12 cellular contexts compared by ENCODE assay signal in the genomic region with DNA sequence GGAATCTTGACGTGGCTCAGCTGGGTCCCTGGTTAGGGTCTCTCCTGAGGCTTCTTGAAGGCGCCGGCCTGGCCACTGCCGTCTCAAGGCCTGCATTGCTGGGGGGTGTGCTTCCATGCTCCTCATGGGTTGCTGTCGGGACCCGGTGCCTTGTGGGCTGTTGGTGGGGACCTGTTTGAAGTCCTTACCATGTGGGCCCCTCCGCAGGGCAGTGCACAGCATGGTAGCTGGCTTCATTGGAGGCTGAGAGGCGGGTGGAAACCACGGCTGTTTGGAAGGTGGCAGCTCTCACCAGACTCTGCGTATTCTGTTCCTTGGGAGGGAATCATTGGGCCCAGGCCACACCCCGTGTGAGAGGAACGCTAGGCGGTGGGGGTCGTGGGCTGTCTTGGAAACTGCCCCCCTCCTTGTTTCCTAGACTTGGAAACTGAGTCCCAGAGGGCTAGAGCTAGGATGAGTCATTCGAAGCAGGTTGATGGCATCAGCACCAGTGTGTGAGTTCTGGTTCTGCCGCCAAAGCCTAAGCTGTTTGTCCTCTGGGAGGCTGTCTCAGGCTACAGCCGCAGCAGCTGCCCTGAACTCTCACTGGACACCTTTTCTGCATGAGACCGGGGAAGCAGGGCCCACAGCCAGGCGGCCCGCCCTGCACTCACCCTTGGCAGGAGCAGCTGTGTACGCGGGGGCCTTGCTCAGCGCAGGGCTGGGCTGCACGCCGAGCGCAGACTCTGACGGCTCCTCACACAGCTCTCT. TPM values are rescaled to one million over a fixed set of nuclear protein-coding genes. Genes with fewer than 3 reads are reported as not detected.
DNase-seq lines count a peak whose midpoint lies in the region; ATAC-seq, FAIRE-seq and TF ChIP-seq lines count a peak whose summit lies in the region.
"Had no signal": no experiment of that assay in that cellular context is flagged by ENCODE, and none has a peak within 500 bp of the region (broad histone marks: within the 10 kb centered on the region; RNA-seq: fewer than 3 reads in every experiment).

No MANE protein-coding gene starts in this region.

- H3K9me2 ChIP-seq in OCI-LY7 (ENCODE audit: insufficient read depth, low read length), result no peaks in the 10 kb centered on the region

- peaks cover 7% of the 10 kb centered on the region for H3K4me1 ChIP-seq in endothelial cell of umbilical vein (ENCODE audit: control insufficient read depth, extremely low read depth, insufficient read depth, low read length)
- H3K4me1 ChIP-seq in HepG2 (ENCODE audit: insufficient read depth, low read length), result no peaks in the 10 kb centered on the region
- H3K4me1 ChIP-seq in stomach, result peaks cover 3 to 17% (median 13%) of the 10 kb centered on the region in 4 donors
- no peaks in the 10 kb centered on the region for H3K4me1 ChIP-seq in OCI-LY7 (ENCODE audit: insufficient read depth, low read length, poor library complexity, severe bottlenecking)

- CTCF ChIA-PET in endothelial cell of umbilical vein (lab: Charles Lee) (interaction anchor here (0.9 to 3.6 kb wide), 2 partner anchors 19 to 23 kb away, joined by 3 to 13 read pairs; no protein-coding TSS in a partner anchor), HepG2 (lab: Yijun Ruan, JAX; ENCODE audit: low intra/inter-chr PET ratio, low total read pairs) (no interaction called here), OCI-LY7 (lab: Charles Lee; ENCODE audit: unreplicated experiment) (no interaction called here)

- TF ChIP-seq POLR2A in endothelial cell of umbilical vein (IDR thresholded peaks at IDR 0.05; ENCODE audit: low read depth, low read length), result no peak
- TF ChIP-seq POLR2A in HepG2 (IDR thresholded peaks at IDR 0.05; ENCODE audit: insufficient read depth in 1 of 2, low read depth in 2 of 2, low read length in 2 of 2), result no peak
- TF ChIP-seq POLR2A in stomach (IDR thresholded peaks at IDR 0.05), result no peak

- POLR2A ChIA-PET in endothelial cell of umbilical vein (lab: Charles Lee) (no interaction called here), HepG2 (lab: Yijun Ruan, JAX) (no interaction called here), OCI-LY7 (lab: Charles Lee) (interaction anchor here (0.6 kb wide), 1 partner anchor 549 kb away, joined by 4 read pairs; no protein-coding TSS in a partner anchor)

- no TSS peak for BruUV-seq in endothelial cell of umbilical vein (replicated peaks; lab: Mats Ljungman, UMichigan)
- BruUV-seq in HepG2 (replicated peaks; lab: Mats Ljungman, UMichigan), result no TSS peak
- no TSS peak for BruUV-seq in OCI-LY7 (replicated peaks; lab: Mats Ljungman, UMichigan)

- H3K9me3 ChIP-seq in endothelial cell of umbilical vein (replicated peaks; ENCODE audit: control insufficient read depth, insufficient read depth, low read length), result no peaks in the 10 kb centered on the region
- no peaks in the 10 kb centered on the region for H3K9me3 ChIP-seq in HepG2 (ENCODE audit: low read length)
- no peaks in the 10 kb centered on the region for H3K9me3 ChIP-seq in stomach
- no peaks in the 10 kb centered on the region for H3K9me3 ChIP-seq in OCI-LY7 (ENCODE audit: low read length)

- no peaks in the 10 kb centered on the region for H3K79me2 ChIP-seq in endothelial cell of umbilical vein (ENCODE audit: control insufficient read depth, insufficient read depth, low read length)
- H3K79me2 ChIP-seq in HepG2 (ENCODE audit: insufficient read depth, low read length), result no peaks in the 10 kb centered on the region
- no peaks in the 10 kb centered on the region for H3K79me2 ChIP-seq in OCI-LY7 (ENCODE audit: insufficient read depth, low read depth, low read length)

- DNase-seq in NCI-H1092 treated with DMSO at 0.1 percent for 48 hours (lab: John Stamatoyannopoulos, UW), result peak; percentile 31
- peak; percentile 9 for DNase-seq in endothelial cell of umbilical vein (ENCODE audit: low read depth, low spot score)
- no peak for DNase-seq in HepG2 (ENCODE audit: low spot score)
- peak; percentile 81 for DNase-seq in stomach
- DNase-seq in activated T-cell treated with anti-CD3 and anti-CD28 coated beads, Interleukin-2, amount 50 U/mL, for 48 hours, result no peak
- no peak for DNase-seq in OCI-LY7 (ENCODE audit: low spot score)
- DNase-seq: SHP77 treated with DMSO at 0.1 percent for 48 hours; stimulated activated naive CD8-positive, alpha-beta T cell treated with anti-CD3 and anti-CD28 coated beads, Interleukin-15, Interleukin-2, amounts not matched to agents 100 U/mL and 50 U/mL, for 24 hours had no signal

- H4K20me1 ChIP-seq in endothelial cell of umbilical vein (replicated peaks; ENCODE audit: control insufficient read depth, extremely low read depth, insufficient read depth, low read length) (no peaks in the 10 kb centered on the region), HepG2 (ENCODE audit: insufficient read depth, low read length) (no peaks in the 10 kb centered on the region), OCI-LY7 (ENCODE audit: insufficient read depth, low read length) (no peaks in the 10 kb centered on the region)

- no peak for TF ChIP-seq EP300 in HepG2 (IDR thresholded peaks at IDR 0.05; ENCODE audit: low read depth in 2 of 2, low read length in 2 of 2)
- no peak for TF ChIP-seq EP300 in HepG2 (CRISPR knock-in tag; IDR thresholded peaks at IDR 0.05; ENCODE audit: borderline replicate concordance)
- no peak for TF ChIP-seq EP300 in stomach (IDR thresholded peaks at IDR 0.05)

- FAIRE-seq in endothelial cell of umbilical vein (lab: Jason Lieb, UNC), result no peak
- FAIRE-seq in HepG2 (lab: Jason Lieb, UNC), result no peak

- TF ChIP-seq RAD21 in HepG2 (CRISPR knock-in tag; IDR thresholded peaks at IDR 0.05), result no peak

- no peaks in the 10 kb centered on the region for H3K27me3 ChIP-seq in endothelial cell of umbilical vein (ENCODE audit: control insufficient read depth in 2 of 2, insufficient read depth in 2 of 2, low read length in 2 of 2)
- no peaks in the 10 kb centered on the region for H3K27me3 ChIP-seq in HepG2 (ENCODE audit: control insufficient read depth in 1 of 2, insufficient read depth in 2 of 2, low read length in 2 of 2)
- H3K27me3 ChIP-seq in stomach, result no peaks in the 10 kb centered on the region

- H2AFZ ChIP-seq in endothelial cell of umbilical vein (ENCODE audit: low read depth, low read length) (no peak overlapping the region), HepG2 (ENCODE audit: low read length) (no peak overlapping the region), OCI-LY7 (ENCODE audit: low read length) (no peak overlapping the region)

- no peak overlapping the region for H3K4me2 ChIP-seq in endothelial cell of umbilical vein (ENCODE audit: insufficient read depth, low read length)
- no peak overlapping the region for H3K4me2 ChIP-seq in HepG2 (ENCODE audit: low read depth, low read length)
- H3K4me2 ChIP-seq in OCI-LY7 (ENCODE audit: low read length), result no peak overlapping the region
- H3K4me2 ChIP-seq: KMS-11 had no signal

- H3K27ac ChIP-seq in endothelial cell of umbilical vein (ENCODE audit: insufficient read depth, low read depth, low read length) (no peak overlapping the region), HepG2 (ENCODE audit: extremely low read length, insufficient read depth, low read length) (no peak overlapping the region), stomach (peak overlapping the region in 4 of 5 donors; percentile 40 to 81 (median 50)), OCI-LY7 (ENCODE audit: low read depth, low read length, poor library complexity, severe bottlenecking) (no peak overlapping the region)
- H3K27ac ChIP-seq: KMS-11 had no signal

- H3K9ac ChIP-seq in endothelial cell of umbilical vein (replicated peaks; ENCODE audit: extremely low read depth, insufficient read depth, low read length) (no peak overlapping the region), HepG2 (ENCODE audit: insufficient read depth, low read depth, low read length) (no peak overlapping the region)
- H3K9ac ChIP-seq: KMS-11 had no signal

- no peaks in the 10 kb centered on the region for H3K9me1 ChIP-seq in endothelial cell of umbilical vein (replicated peaks; ENCODE audit: control insufficient read depth, extremely low read depth, insufficient read depth, low read length)

- in situ Hi-C loops in HepG2 (cut with HindIII; ENCODE audit: extremely low pct_ligation_motif_present, low pct_unique_long_range_greater_than_20kb), result no loop called here

- H3K36me3 ChIP-seq in endothelial cell of umbilical vein (ENCODE audit: control insufficient read depth in 2 of 2, extremely low read depth in 1 of 2, insufficient read depth in 2 of 2, low read length in 2 of 2) (peaks cover 0 to 2% of the 10 kb centered on the region in 2 experiments), HepG2 (replicated peaks in 1 of 2; ENCODE audit: control insufficient read depth in 1 of 2, insufficient read depth in 2 of 2, low read length in 2 of 2) (peaks cover 28 to 39% of the 10 kb centered on the region in 2 experiments; a peak in 4 of 5 replicates), stomach (peaks cover 10 to 60% (median 56%) of the 10 kb centered on the region in 4 donors), OCI-LY7 (ENCODE audit: insufficient read depth, low read length) (peaks cover 60% of the 10 kb centered on the region)

- intact Hi-C loops in endothelial cell of umbilical vein (cut with micrococcal nuclease) (no loop called here), HepG2 (cut with micrococcal nuclease; ENCODE audit: unreplicated experiment) (no loop called here), stomach (cut with DNase I; ENCODE audit: low total_unique reads) (no loop called here), OCI-LY7 (cut with micrococcal nuclease; ENCODE audit: unreplicated experiment) (no loop called here)

- 98% methylated on average over 25 of the region's 27 CpGs for WGBS in HepG2 (ENCODE audit: low lambda C conversion rate)
- WGBS in stomach, 5 donors, result 59 to 87% (median 62%) methylated on average over 17 to 27 of the region's 27 CpGs

- ATAC-seq in HepG2 (no peak), HG02571 (IDR thresholded peaks at IDR 0.05; ENCODE audit: unreplicated experiment) (no peak), GM21381 (IDR thresholded peaks at IDR 0.05; ENCODE audit: unreplicated experiment) (no peak)
- ATAC-seq: stimulated activated naive CD8-positive, alpha-beta T cell treated with anti-CD3 and anti-CD28 coated beads, Interleukin-15, Interleukin-2, amounts not matched to agents 100 U/mL and 50 U/mL, for 24 hours had no signal

- dilution Hi-C loops in endothelial cell of umbilical vein (cut with MboI; ENCODE audit: extremely low pct_ligation_motif_present, low sequenced_read_pairs), result no loop called here

- TF ChIP-seq CTCF in endothelial cell of umbilical vein (IDR thresholded peaks at IDR 0.05; ENCODE audit: extremely low read depth in 1 of 2, insufficient read depth in 1 of 2, low read depth in 1 of 2, low read length in 2 of 2), result no peak
- TF ChIP-seq CTCF in HepG2 (CRISPR knock-in tag; IDR thresholded peaks at IDR 0.05), result no peak
- TF ChIP-seq CTCF in stomach (IDR thresholded peaks at IDR 0.05), result no peak
- TF ChIP-seq CTCF in OCI-LY7 (conservative IDR thresholded peaks at IDR 0.05; ENCODE audit: low read length), result no peak

- H3K4me3 ChIP-seq in endothelial cell of umbilical vein (replicated peaks in 1 of 3; ENCODE audit: insufficient read depth in 1 of 3, low read depth in 1 of 3, low read length in 3 of 3) (no peak overlapping the region), HepG2 (replicated peaks in 1 of 3; ENCODE audit: insufficient read depth in 1 of 3, low read depth in 2 of 3, low read length in 3 of 3) (no peak overlapping the region), stomach (peak overlapping the region in 1 of 4 donors; percentile 9), OCI-LY7 (ENCODE audit: low read depth, low read length, poor library complexity, severe bottlenecking) (no peak overlapping the region)

RNA-seq across cellular contexts. Expression of gene ZNF750, which starts 35.2 kb away (rescaled TPM):
- total RNA-seq in endothelial cell of umbilical vein (0.23 and 0.80 TPM in 2 replicates), HepG2 (2016; rRNA removed; fragmentation: Illumina TruSeq; extraction: Trizol) (not detected in 2 replicates), stomach (not detected), OCI-LY7 (2022) (not detected in 2 replicates)
- polyA plus RNA-seq in endothelial cell of umbilical vein (0.15 and 0.22 TPM in 2 replicates), HepG2 (2011; rRNA removed) (not detected in 2 replicates), stomach (1 to 10 TPM in 1 of 3 donors, not detected in 2; 9.5 TPM)
- 0.22 and 0.25 TPM in 2 replicates for polyA plus RNA-seq in endothelial cell of umbilical vein (2011; cell fraction: cytosol; rRNA removed)
- polyA plus RNA-seq in endothelial cell of umbilical vein (2011; cell fraction: nucleus; rRNA removed), result 0.84 and 1.1 TPM in 2 replicates
- 0.10 and 0.19 TPM in 2 replicates for polyA plus RNA-seq in endothelial cell of umbilical vein (2012)
- polyA minus RNA-seq in endothelial cell of umbilical vein, result 0.34 TPM in 2 replicates
- polyA minus RNA-seq in endothelial cell of umbilical vein (2011; cell fraction: cytosol; rRNA and poly(A)+ RNA removed), result not detected
- 0.19 TPM in 2 replicates for polyA minus RNA-seq in endothelial cell of umbilical vein (2011; cell fraction: nucleus; rRNA and poly(A)+ RNA removed)
- not detected in 2 replicates for total RNA-seq in HepG2 (2016; cell fraction: cytosol; rRNA removed; fragmentation: Illumina TruSeq; extraction: Trizol; ENCODE audit: low read depth)
- total RNA-seq in HepG2 (2016; cell fraction: insoluble cytoplasmic fraction; rRNA removed; fragmentation: Illumina TruSeq; extraction: Trizol), result not detected in 2 replicates
- not detected in 2 replicates for total RNA-seq in HepG2 (2016; cell fraction: membrane; rRNA removed; fragmentation: Illumina TruSeq; extraction: Trizol)
- not detected in 2 replicates for total RNA-seq in HepG2 (2016; cell fraction: nucleus; rRNA removed; fragmentation: Illumina TruSeq; extraction: Trizol)
- not detected in 2 replicates for polyA plus RNA-seq in HepG2 (2011; cell fraction: cytosol; rRNA removed)
- not detected in 2 replicates for polyA plus RNA-seq in HepG2 (2011; cell fraction: nucleus; rRNA removed)
- polyA plus RNA-seq in HepG2 (2012), result 0.03 and 0.05 TPM in 2 replicates
- not detected in 2 replicates for polyA plus RNA-seq in HepG2 (2016; cell fraction: cytosol; fragmentation: Illumina TruSeq; extraction: Trizol; ENCODE audit: low read depth)
- not detected in 2 replicates for polyA plus RNA-seq in HepG2 (2016; cell fraction: insoluble cytoplasmic fraction; fragmentation: Illumina TruSeq; extraction: Trizol; ENCODE audit: low read depth)
- polyA plus RNA-seq in HepG2 (2016; cell fraction: membrane; fragmentation: Illumina TruSeq; extraction: Trizol; ENCODE audit: low read depth), result not detected in 2 replicates
- polyA plus RNA-seq in HepG2 (2016; cell fraction: nucleus; fragmentation: Illumina TruSeq; extraction: Trizol; ENCODE audit: insufficient read depth, low read depth), result not detected in 2 replicates
- not detected in 2 replicates for polyA minus RNA-seq in HepG2 (2011; rRNA and poly(A)+ RNA removed; ENCODE audit: low replicate concordance)
- polyA minus RNA-seq in HepG2 (2011; cell fraction: cytosol; rRNA and poly(A)+ RNA removed), result not detected in 2 replicates
- not detected in 2 replicates for polyA minus RNA-seq in HepG2 (2011; cell fraction: nucleus; rRNA and poly(A)+ RNA removed)
- not detected in 2 replicates for total RNA-seq in OCI-LY7 (2014; rRNA removed; shearing (Covaris generic))
- total RNA-seq: NCI-H460 had no signal

RNA-seq across cellular contexts. Expression of gene TBCD, which starts 52.8 kb away (rescaled TPM):
- total RNA-seq in endothelial cell of umbilical vein (145 and 163 TPM in 2 replicates), HepG2 (2016; rRNA removed; fragmentation: Illumina TruSeq; extraction: Trizol) (33.9 and 49.6 TPM in 2 replicates), stomach (100 to 1,000 TPM in 3 of 5 donors, 10 to 100 TPM in 2; 51.2 to 155 (median 104) TPM), OCI-LY7 (2022) (134 and 145 TPM in 2 replicates)
- polyA plus RNA-seq in endothelial cell of umbilical vein (121 and 149 TPM in 2 replicates), HepG2 (2011; rRNA removed) (54.8 and 58.7 TPM in 2 replicates), stomach (100 to 1,000 TPM in 1 of 3 donors, 10 to 100 TPM in 2; 69.3 to 110 (median 75.3) TPM)
- 62.5 and 64.6 TPM in 2 replicates for polyA plus RNA-seq in endothelial cell of umbilical vein (2011; cell fraction: cytosol; rRNA removed)
- 332 and 425 TPM in 2 replicates for polyA plus RNA-seq in endothelial cell of umbilical vein (2011; cell fraction: nucleus; rRNA removed)
- 100 and 139 TPM in 2 replicates for polyA plus RNA-seq in endothelial cell of umbilical vein (2012)
- polyA minus RNA-seq in endothelial cell of umbilical vein, result 114 and 152 TPM in 2 replicates
- polyA minus RNA-seq in endothelial cell of umbilical vein (2011; cell fraction: cytosol; rRNA and poly(A)+ RNA removed), result 75.3 TPM
- 102 and 141 TPM in 2 replicates for polyA minus RNA-seq in endothelial cell of umbilical vein (2011; cell fraction: nucleus; rRNA and poly(A)+ RNA removed)
- 98.6 and 103 TPM in 2 replicates for total RNA-seq in HepG2 (2016; cell fraction: cytosol; rRNA removed; fragmentation: Illumina TruSeq; extraction: Trizol; ENCODE audit: low read depth)
- 32.6 and 40.4 TPM in 2 replicates for total RNA-seq in HepG2 (2016; cell fraction: insoluble cytoplasmic fraction; rRNA removed; fragmentation: Illumina TruSeq; extraction: Trizol)
- total RNA-seq in HepG2 (2016; cell fraction: membrane; rRNA removed; fragmentation: Illumina TruSeq; extraction: Trizol), result 28.6 and 30.6 TPM in 2 replicates
- 44.9 and 51.2 TPM in 2 replicates for total RNA-seq in HepG2 (2016; cell fraction: nucleus; rRNA removed; fragmentation: Illumina TruSeq; extraction: Trizol)
- 29.1 and 46.9 TPM in 2 replicates for polyA plus RNA-seq in HepG2 (2011; cell fraction: cytosol; rRNA removed)
- polyA plus RNA-seq in HepG2 (2011; cell fraction: nucleus; rRNA removed), result 327 and 449 TPM in 2 replicates
- 37.3 and 41.7 TPM in 2 replicates for polyA plus RNA-seq in HepG2 (2012)
- 3.7 and 4.9 TPM in 2 replicates for polyA plus RNA-seq in HepG2 (2016; cell fraction: cytosol; fragmentation: Illumina TruSeq; extraction: Trizol; ENCODE audit: low read depth)
- 39.7 and 51.2 TPM in 2 replicates for polyA plus RNA-seq in HepG2 (2016; cell fraction: insoluble cytoplasmic fraction; fragmentation: Illumina TruSeq; extraction: Trizol; ENCODE audit: low read depth)
- 5.6 and 6.8 TPM in 2 replicates for polyA plus RNA-seq in HepG2 (2016; cell fraction: membrane; fragmentation: Illumina TruSeq; extraction: Trizol; ENCODE audit: low read depth)
- polyA plus RNA-seq in HepG2 (2016; cell fraction: nucleus; fragmentation: Illumina TruSeq; extraction: Trizol; ENCODE audit: insufficient read depth, low read depth), result 140 and 151 TPM in 2 replicates
- polyA minus RNA-seq in HepG2 (2011; rRNA and poly(A)+ RNA removed; ENCODE audit: low replicate concordance), result 67.0 and 125 TPM in 2 replicates
- 38.0 and 45.2 TPM in 2 replicates for polyA minus RNA-seq in HepG2 (2011; cell fraction: cytosol; rRNA and poly(A)+ RNA removed)
- 51.1 and 51.6 TPM in 2 replicates for polyA minus RNA-seq in HepG2 (2011; cell fraction: nucleus; rRNA and poly(A)+ RNA removed)
- total RNA-seq in OCI-LY7 (2014; rRNA removed; shearing (Covaris generic)), result 57.0 and 87.8 TPM in 2 replicates

Comparison
In these comparisons a context has a peak if more than half of its experiments do, and no peak if none do; other contexts are left out.
1. DNase-seq: peak in NCI-H1092 treated with DMSO at 0.1 percent for 48 hours (single experiment), endothelial cell of umbilical vein (single experiment) and stomach (single experiment); none in HepG2 (single experiment), activated T-cell treated with anti-CD3 and anti-CD28 coated beads, Interleukin-2, amount 50 U/mL, for 48 hours (0 of 2) and OCI-LY7 (single experiment).
2. H3K27ac ChIP-seq: peak in stomach (4 of 5); none in endothelial cell of umbilical vein (single experiment), HepG2 (single experiment) and OCI-LY7 (single experiment).